ENCODE assay signal across 10 cellular contexts in the genomic region with DNA sequence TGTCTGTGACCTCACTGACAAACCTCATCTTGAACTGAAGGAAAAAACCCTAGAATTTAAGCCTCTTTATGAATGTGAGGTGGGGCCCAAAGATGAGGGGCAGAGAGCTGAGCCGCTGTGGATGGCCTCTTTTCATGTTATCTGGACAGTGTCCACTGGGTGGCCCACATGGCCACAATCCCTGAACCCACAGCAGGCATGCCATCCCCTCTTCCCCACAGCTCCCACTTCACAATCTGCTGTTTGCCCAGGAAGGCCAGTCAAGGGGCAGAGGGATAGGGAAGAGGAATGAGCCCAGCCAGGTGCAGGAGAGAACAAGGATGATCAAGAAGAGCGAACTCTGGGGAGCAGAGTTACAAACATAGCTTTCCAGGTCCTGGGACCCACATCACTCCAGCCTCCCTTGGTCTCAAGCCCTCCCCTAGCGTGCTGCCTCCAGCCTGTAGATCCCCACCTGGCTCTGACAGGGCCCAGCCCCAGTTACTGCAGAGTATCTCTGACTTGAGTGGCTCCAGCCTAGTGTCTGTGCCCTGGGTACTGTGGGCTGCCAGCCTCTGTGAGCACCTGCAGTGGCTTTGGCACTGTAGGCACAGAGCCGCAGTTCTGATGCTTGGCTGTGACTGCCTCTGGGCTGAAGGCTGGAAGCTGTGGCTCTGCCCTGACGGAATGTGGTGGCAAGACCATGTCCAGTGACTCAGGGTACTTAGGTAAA. TPM values are rescaled to one million over a fixed set of nuclear protein-coding genes. Genes with fewer than 3 reads are reported as not detected.
DNase-seq lines count a peak whose midpoint lies in the region; ATAC-seq, FAIRE-seq and TF ChIP-seq lines count a peak whose summit lies in the region.
"Had no signal": no experiment of that assay in that cellular context is flagged by ENCODE, and none has a peak within 500 bp of the region (broad histone marks: within the 10 kb centered on the region; RNA-seq: fewer than 3 reads in every experiment).

No MANE protein-coding gene starts in this region.

- peaks cover 10% of the 10 kb centered on the region for H3K36me3 ChIP-seq in CD4-positive, alpha-beta memory T cell (ENCODE audit: insufficient read depth, low read length)

- no peak overlapping the region for H3K4me3 Mint-ChIP-seq in activated T-cell treated with anti-CD3 and anti-CD28 coated beads, Interleukin-2, amount 50 U/mL, for 72 hours
- no peak overlapping the region for H3K4me3 Mint-ChIP-seq in stimulated activated naive CD8-positive, alpha-beta T cell treated with anti-CD3 and anti-CD28 coated beads, Interleukin-15, Interleukin-2, amounts not matched to agents 100 ng/mL and 50 ng/mL, for 24 hours
- no peak overlapping the region for H3K4me3 Mint-ChIP-seq in CD4-positive, alpha-beta memory T cell
- H3K4me3 Mint-ChIP-seq: nephron had no signal

- DNase-seq in activated T-cell treated with anti-CD3 and anti-CD28 coated beads, Interleukin-2, amount 50 U/mL, for 72 hours = no peak
- DNase-seq in activated T-cell treated with anti-CD3 and anti-CD28 coated beads, Interleukin-2, amount 50 U/mL, for 1 hour = no peak
- DNase-seq in RCC 7860 (ENCODE audit: low spot score) (peak; percentile 21), fibroblast of pulmonary artery (ENCODE audit: low read depth) (peak; percentile 35)
- no peak for DNase-seq in CD4-positive, alpha-beta memory T cell

- peaks cover 10% of the 10 kb centered on the region for H3K4me1 ChIP-seq in CD4-positive, alpha-beta memory T cell (ENCODE audit: insufficient read depth, low read length)

- no peaks in the 10 kb centered on the region for H3K9me3 Mint-ChIP-seq in activated T-cell treated with anti-CD3 and anti-CD28 coated beads, Interleukin-2, amount 50 U/mL, for 72 hours
- H3K9me3 Mint-ChIP-seq in stimulated activated naive CD8-positive, alpha-beta T cell treated with anti-CD3 and anti-CD28 coated beads, Interleukin-15, Interleukin-2, amounts not matched to agents 100 ng/mL and 50 ng/mL, for 24 hours = no peaks in the 10 kb centered on the region
- no peaks in the 10 kb centered on the region for H3K9me3 Mint-ChIP-seq in CD4-positive, alpha-beta memory T cell
- H3K9me3 Mint-ChIP-seq: nephron had no signal

- H3K4me1 Mint-ChIP-seq in activated T-cell treated with anti-CD3 and anti-CD28 coated beads, Interleukin-2, amount 50 U/mL, for 72 hours (ENCODE audit: low read depth) = no peaks in the 10 kb centered on the region
- peaks cover 13% of the 10 kb centered on the region for H3K4me1 Mint-ChIP-seq in stimulated activated naive CD8-positive, alpha-beta T cell treated with anti-CD3 and anti-CD28 coated beads, Interleukin-15, Interleukin-2, amounts not matched to agents 100 ng/mL and 50 ng/mL, for 24 hours (ENCODE audit: low read depth)
- peaks cover 5 to 15% (median 13%) of the 10 kb centered on the region in 4 donors for H3K4me1 Mint-ChIP-seq in CD4-positive, alpha-beta memory T cell

- no peak for FAIRE-seq in RCC 7860 (lab: Jason Lieb, UNC)

- no peaks in the 10 kb centered on the region for H3K27me3 ChIP-seq in CD4-positive, alpha-beta memory T cell (ENCODE audit: insufficient read depth, low read length)

- H3K27ac Mint-ChIP-seq in activated T-cell treated with anti-CD3 and anti-CD28 coated beads, Interleukin-2, amount 50 U/mL, for 72 hours = peak overlapping the region; percentile 17
- H3K27ac Mint-ChIP-seq in stimulated activated naive CD8-positive, alpha-beta T cell treated with anti-CD3 and anti-CD28 coated beads, Interleukin-15, Interleukin-2, amounts not matched to agents 100 ng/mL and 50 ng/mL, for 24 hours = peak overlapping the region; percentile 49
- peak overlapping the region in 3 of 7 donors; percentile 37 to 69 (median 63) for H3K27ac Mint-ChIP-seq in CD4-positive, alpha-beta memory T cell

- no peaks in the 10 kb centered on the region for H3K9me3 ChIP-seq in CD4-positive, alpha-beta memory T cell (ENCODE audit: control insufficient read depth in 1 of 2, low read length in 2 of 2)

- no peaks in the 10 kb centered on the region for H3K27me3 Mint-ChIP-seq in activated T-cell treated with anti-CD3 and anti-CD28 coated beads, Interleukin-2, amount 50 U/mL, for 72 hours (ENCODE audit: low read depth)
- no peaks in the 10 kb centered on the region for H3K27me3 Mint-ChIP-seq in stimulated activated naive CD8-positive, alpha-beta T cell treated with anti-CD3 and anti-CD28 coated beads, Interleukin-15, Interleukin-2, amounts not matched to agents 100 ng/mL and 50 ng/mL, for 24 hours
- no peaks in the 10 kb centered on the region for H3K27me3 Mint-ChIP-seq in CD4-positive, alpha-beta memory T cell

- POLR2A ChIA-PET in CD4-positive, alpha-beta memory T cell (lab: Charles Lee; ENCODE audit: partially characterized antibody) = no interaction called here

- H3K36me3 Mint-ChIP-seq in activated T-cell treated with anti-CD3 and anti-CD28 coated beads, Interleukin-2, amount 50 U/mL, for 72 hours (ENCODE audit: insufficient read depth in 2 of 2) = peaks cover 0 to 11% of the 10 kb centered on the region in 2 donors
- H3K36me3 Mint-ChIP-seq in stimulated activated naive CD8-positive, alpha-beta T cell treated with anti-CD3 and anti-CD28 coated beads, Interleukin-15, Interleukin-2, amounts not matched to agents 100 ng/mL and 50 ng/mL, for 24 hours (ENCODE audit: low read depth) = peaks cover 20% of the 10 kb centered on the region
- peaks cover 12 to 30% of the 10 kb centered on the region in 2 donors for H3K36me3 Mint-ChIP-seq in CD4-positive, alpha-beta memory T cell

- no peak for ATAC-seq in activated T-cell treated with anti-CD3 and anti-CD28 coated beads, Interleukin-2, amount 50 U/mL, for 72 hours (replicated peaks in 1 of 2)
- ATAC-seq in HG02885 (IDR thresholded peaks at IDR 0.05; ENCODE audit: poor library complexity, unreplicated experiment) = no peak
- no peak for ATAC-seq in GM18511 (IDR thresholded peaks at IDR 0.05; ENCODE audit: unreplicated experiment)
- ATAC-seq: esophagus mucosa had no signal

- TF ChIP-seq CTCF in fibroblast of pulmonary artery (IDR thresholded peaks at IDR 0.05; ENCODE audit: low read length, missing control alignments) = peak; percentile 45

- H3K27ac ChIP-seq in CD4-positive, alpha-beta memory T cell (ENCODE audit: low read depth, low read length) = no peak overlapping the region

- intact Hi-C loops in CD4-positive, alpha-beta memory T cell (cut with micrococcal nuclease) = no loop called here

- CTCF ChIA-PET in CD4-positive, alpha-beta memory T cell (lab: Charles Lee; ENCODE audit: partially characterized antibody) = no interaction called here

- H3K4me3 ChIP-seq in fibroblast of pulmonary artery (replicated peaks; ENCODE audit: low read depth, low read length) = no peak overlapping the region
- no peak overlapping the region for H3K4me3 ChIP-seq in CD4-positive, alpha-beta memory T cell (ENCODE audit: low read length in 2 of 2)

RNA-seq across cellular contexts. Expression of a gene that starts 1.9 kb away (rescaled TPM):
- total RNA-seq in activated T-cell treated with anti-CD3 and anti-CD28 coated beads, Interleukin-2, amount 50 U/mL, for 72 hours = under 1 TPM; 0.35 to 0.53 TPM
- total RNA-seq in CD4-positive, alpha-beta memory T cell = 1 to 10 TPM; 1.2 to 1.6 TPM
- polyA plus RNA-seq in CD4-positive, alpha-beta memory T cell = under 1 TPM in 1 of 2 donors, not detected in 1; 0.77 TPM

RNA-seq across cellular contexts. Expression of a gene that starts 43.9 kb away (rescaled TPM):
- total RNA-seq in activated T-cell treated with anti-CD3 and anti-CD28 coated beads, Interleukin-2, amount 50 U/mL, for 72 hours = 10 to 100 TPM; 47.9 to 49.6 TPM
- 10 to 100 TPM; 18.5 to 19.7 TPM for total RNA-seq in CD4-positive, alpha-beta memory T cell
- polyA plus RNA-seq in CD4-positive, alpha-beta memory T cell = 10 to 100 TPM; 11.6 to 14.2 TPM

Comparison
In these comparisons a context has a peak if more than half of its experiments do, and no peak if none do; other contexts are left out.
1. DNase-seq: peak in RCC 7860 (single experiment) and fibroblast of pulmonary artery (single experiment); none in activated T-cell treated with anti-CD3 and anti-CD28 coated beads, Interleukin-2, amount 50 U/mL, for 72 hours (0 of 2), activated T-cell treated with anti-CD3 and anti-CD28 coated beads, Interleukin-2, amount 50 U/mL, for 1 hour (single experiment) and CD4-positive, alpha-beta memory T cell (0 of 5).